13 cellular contexts compared by ENCODE assay signal in genomic region chr10:79189853-79190435, GRCh38.
DNase-seq lines count a peak whose midpoint lies in the region; ATAC-seq and TF ChIP-seq lines count a peak whose summit lies in the region.
"Had no signal": no experiment of that assay in that cellular context is flagged by ENCODE, and none has a peak within 500 bp of the region (broad histone marks: within the 10 kb centered on the region; RNA-seq: fewer than 3 reads in every experiment).

No MANE protein-coding gene starts in this region.

- no peak overlapping the region for H2BK120ac ChIP-seq in IMR-90 (ENCODE audit: low read depth, low read length)

- H3K23ac ChIP-seq in IMR-90 (ENCODE audit: low read depth, low read length): peak overlapping the region; percentile 26; the same call in 1 of the 2 replicates

- H4K5ac ChIP-seq in IMR-90 (ENCODE audit: low read depth, low read length): no peak overlapping the region

- H3K9me1 ChIP-seq in IMR-90 (ENCODE audit: insufficient read depth, low read length): peaks cover 55% of the 10 kb centered on the region

- H3K56ac ChIP-seq in IMR-90 (ENCODE audit: extremely low read depth, insufficient read depth, low read length): no peak overlapping the region

- H3K9ac ChIP-seq in IMR-90 (ENCODE audit: low read depth, low read length): no peak overlapping the region

- dilution Hi-C loops in IMR-90 (cut with HindIII; ENCODE audit: low sequenced_read_pairs, unreplicated experiment): no loop called here

- no peak overlapping the region for H2AK9ac ChIP-seq in IMR-90 (replicated peaks; ENCODE audit: low read depth, low read length, poor library complexity)

- H3K4me2 ChIP-seq in IMR-90 (ENCODE audit: low read depth, low read length) (no peak overlapping the region), osteoblast (ENCODE audit: insufficient read depth, low read length) (peak overlapping the region; percentile 43)
- H3K4me2 ChIP-seq: PC-9 had no signal

- H3K79me2 ChIP-seq in ACC112 (ENCODE audit: control insufficient read depth, insufficient read depth, low read length, unreplicated experiment): peaks cover 7% of the 10 kb centered on the region
- peaks cover 67% of the 10 kb centered on the region for H3K79me2 ChIP-seq in osteoblast (ENCODE audit: insufficient read depth, low read length)

- H3K27ac ChIP-seq in ACC112 (ENCODE audit: low read depth, low read length): peak overlapping the region; percentile 9; the same call in 1 of the 2 replicates
- peak overlapping the region; percentile 14; the same call in 1 of the 2 replicates for H3K27ac ChIP-seq in IMR-90 (ENCODE audit: insufficient read depth, low read length)
- H3K27ac ChIP-seq in coronary artery: peak overlapping the region; percentile 18 to 38
- peak overlapping the region; percentile 74 for H3K27ac ChIP-seq in osteoblast (ENCODE audit: low read depth, low read length)
- H3K27ac ChIP-seq: epithelial cell of prostate, PC-9 had no signal

- CTCF ChIA-PET in IMR-90 (lab: Yijun Ruan, JAX): no interaction called here

- TF ChIP-seq POLR2A in IMR-90 (IDR thresholded peaks at IDR 0.05; ENCODE audit: low read depth, low read length): no peak

- H3K14ac ChIP-seq in IMR-90 (replicated peaks; ENCODE audit: low read depth, low read length): 0 out of 2 replicates have a peak overlapping the region, but pooled peaks have one; percentile 35

- no peak overlapping the region for H2AK5ac ChIP-seq in IMR-90 (ENCODE audit: low read depth, low read length)

- TF ChIP-seq CTCF in IMR-90 (conservative IDR thresholded peaks at IDR 0.05; ENCODE audit: low read depth, low read length) (no peak), coronary artery (IDR thresholded peaks at IDR 0.05) (no peak), osteoblast (IDR thresholded peaks at IDR 0.05; ENCODE audit: extremely low read depth, low read depth, low read length) (no peak)

- no peak overlapping the region for H2BK20ac ChIP-seq in IMR-90 (ENCODE audit: low read depth, low read length)

- intact Hi-C loops in IMR-90 (cut with micrococcal nuclease): loop anchor here (10.0 kb wide), 1 partner anchor 245 kb away; no protein-coding TSS in a partner anchor

- peaks cover 15% of the 10 kb centered on the region; the same call in 1 of the 2 replicates for H3K36me3 ChIP-seq in ACC112 (ENCODE audit: insufficient read depth, low read length)
- H3K36me3 ChIP-seq in IMR-90 (ENCODE audit: control insufficient read depth, insufficient read depth, low read length): peaks cover 36% of the 10 kb centered on the region
- H3K36me3 ChIP-seq in osteoblast (ENCODE audit: insufficient read depth, low read length): peaks cover 39% of the 10 kb centered on the region

- H2BK15ac ChIP-seq in IMR-90 (ENCODE audit: low read depth, low read length): no peak overlapping the region

- no peak overlapping the region; a peak in 1 of 4 replicates for H4K8ac ChIP-seq in IMR-90 (ENCODE audit: low read depth in 2 of 2, low read length in 2 of 2)

- H3K27me3 ChIP-seq in ACC112 (ENCODE audit: insufficient read depth, low read length) (no peaks in the 10 kb centered on the region), IMR-90 (ENCODE audit: control insufficient read depth, insufficient read depth, low read length) (no peaks in the 10 kb centered on the region), osteoblast (ENCODE audit: insufficient read depth, low read length) (no peaks in the 10 kb centered on the region)

- ATAC-seq in IMR-90 (ENCODE audit: low read depth): peak; percentile 10; the same call in 1 of the 2 replicates
- no peak for ATAC-seq in HG03439 (IDR thresholded peaks at IDR 0.05; ENCODE audit: unreplicated experiment)
- no peak for ATAC-seq in HG02973 (IDR thresholded peaks at IDR 0.05; ENCODE audit: unreplicated experiment)
- ATAC-seq: natural killer cell treated with Interleukin-12 subunit alpha and Interleukin-12 subunit beta and Interleukin-15 and Interleukin-18, amount 100 ng/mL, for 72 hours had no signal

- no peak overlapping the region for H3K4me3 ChIP-seq in ACC112 (ENCODE audit: low read depth, low read length)
- no peak overlapping the region for H3K4me3 ChIP-seq in IMR-90 (ENCODE audit: insufficient read depth, low read depth, low read length)
- H3K4me3 ChIP-seq in coronary artery: no peak overlapping the region
- H3K4me3 ChIP-seq in osteoblast (ENCODE audit: insufficient read depth, low read length): no peak overlapping the region
- H3K4me3 ChIP-seq: PC-9 had no signal

- no peak overlapping the region for H2AFZ ChIP-seq in ACC112 (ENCODE audit: low read length, unreplicated experiment)
- H2AFZ ChIP-seq in IMR-90 (replicated peaks; ENCODE audit: low read length, poor library complexity): no peak overlapping the region
- H2AFZ ChIP-seq in osteoblast (ENCODE audit: low read length): no peak overlapping the region
- H2AFZ ChIP-seq: PC-9 had no signal

- H4K91ac ChIP-seq in IMR-90 (ENCODE audit: insufficient read depth, low read depth, low read length): no peak overlapping the region

- H3K79me1 ChIP-seq in IMR-90 (ENCODE audit: low read depth in 1 of 2, low read length in 2 of 2): peaks cover 62 to 98% of the 10 kb centered on the region in 2 experiments

- DNase-seq in IMR-90 (peak; percentile 19), coronary artery (ENCODE audit: low spot score) (no peak), osteoblast (ENCODE audit: insufficient read length, low spot score, missing footprints) (peak; percentile 95), NCI-H1694 treated with DMSO at 0.1 percent for 48 hours (lab: John Stamatoyannopoulos, UW) (no peak), cerebellar nuclear complex (lab: John Stamatoyannopoulos, UW) (no peak)
- DNase-seq: NCI-H2171 treated with DMSO at 0.1 percent for 48 hours; PC-9; stimulated activated CD4-positive, alpha-beta T cell treated with anti-CD3 and anti-CD28 coated beads, Interleukin-15, amount 100 ng/mL, for 24 hours had no signal

- peak overlapping the region; percentile 8; the same call in 1 of the 2 replicates for H3K18ac ChIP-seq in IMR-90 (ENCODE audit: low read depth, low read length)

- POLR2A ChIA-PET in IMR-90 (lab: Charles Lee; ENCODE audit: unreplicated experiment): no interaction called here

- H3K9me3 ChIP-seq in IMR-90 (ENCODE audit: control insufficient read depth, insufficient read depth, low read length) (no peaks in the 10 kb centered on the region), osteoblast (ENCODE audit: low read depth, low read length) (no peaks in the 10 kb centered on the region)

- H2BK5ac ChIP-seq in IMR-90 (ENCODE audit: low read depth, low read length, poor library complexity, severe bottlenecking): no peak overlapping the region

- peaks cover 51% of the 10 kb centered on the region for H3K4me1 ChIP-seq in ACC112 (ENCODE audit: control insufficient read depth, insufficient read depth, low read length, unreplicated experiment)
- H3K4me1 ChIP-seq in IMR-90 (ENCODE audit: control insufficient read depth, insufficient read depth, low read length): peaks cover 45% of the 10 kb centered on the region
- peaks cover 54% of the 10 kb centered on the region for H3K4me1 ChIP-seq in osteoblast (ENCODE audit: insufficient read depth, low read length)

- H3K4ac ChIP-seq in IMR-90 (ENCODE audit: low read depth, low read length): no peak overlapping the region; the same call in 1 of the 2 replicates

- H4K20me1 ChIP-seq in IMR-90 (ENCODE audit: insufficient read depth, low read length) (peaks cover 41% of the 10 kb centered on the region), osteoblast (ENCODE audit: insufficient read depth, low read length) (peaks cover 35% of the 10 kb centered on the region)

- BruUV-seq in IMR-90 (replicated peaks; lab: Mats Ljungman, UMichigan): no TSS peak

- in situ Hi-C loops in IMR-90 (cut with MboI; ENCODE audit: low sequenced_read_pairs): loop anchor here (5.0 to 10.0 kb wide), 2 partner anchors 108 to 985 kb away; no protein-coding TSS in a partner anchor

- 100% methylated on average over 3 of the region's 10 CpGs; no CpG with 5 or more reads in 1 of the 2 experiments for WGBS in IMR-90 (ENCODE audit: extremely low coverage in 2 of 2, insufficient read length in 1 of 2), 2 experiments

- no peak; the same call in 1 of the 2 replicates for TF ChIP-seq RAD21 in IMR-90 (IDR thresholded peaks at IDR 0.05; ENCODE audit: low read length)

TF ChIP-seq in IMR-90, 13 proteins besides CTCF, POLR2A, EP300 and RAD21:
- TF ChIP-seq MAFK (IDR thresholded peaks at IDR 0.05; ENCODE audit: low read depth, low read length) (no peak), USF2 (IDR thresholded peaks at IDR 0.05; ENCODE audit: low read depth, low read length) (no peak), SMC3 (IDR thresholded peaks at IDR 0.05; ENCODE audit: low read depth, low read length) (no peak), MXI1 (IDR thresholded peaks at IDR 0.05; ENCODE audit: borderline replicate concordance, low read depth, low read length) (no peak), MAZ (IDR thresholded peaks at IDR 0.05; ENCODE audit: borderline replicate concordance, low read depth, low read length) (peak; percentile 26; the same call in 1 of the 2 replicates)
TF ChIP-seq in IMR-90: peak in this region for 1.

Comparison
In these comparisons a context has a peak if more than half of its experiments do, and no peak if none do; other contexts are left out.
1. H3K27ac ChIP-seq: peak in every context shown above with its lines; median percentile 74 in osteoblast; 28 in coronary artery; 14 in IMR-90; 9 in ACC112.
2. DNase-seq: peak in IMR-90 (single experiment) and osteoblast (single experiment); none in coronary artery (single experiment), NCI-H1694 treated with DMSO at 0.1 percent for 48 hours (single experiment) and cerebellar nuclear complex (0 of 2).